In the genomic region with DNA sequence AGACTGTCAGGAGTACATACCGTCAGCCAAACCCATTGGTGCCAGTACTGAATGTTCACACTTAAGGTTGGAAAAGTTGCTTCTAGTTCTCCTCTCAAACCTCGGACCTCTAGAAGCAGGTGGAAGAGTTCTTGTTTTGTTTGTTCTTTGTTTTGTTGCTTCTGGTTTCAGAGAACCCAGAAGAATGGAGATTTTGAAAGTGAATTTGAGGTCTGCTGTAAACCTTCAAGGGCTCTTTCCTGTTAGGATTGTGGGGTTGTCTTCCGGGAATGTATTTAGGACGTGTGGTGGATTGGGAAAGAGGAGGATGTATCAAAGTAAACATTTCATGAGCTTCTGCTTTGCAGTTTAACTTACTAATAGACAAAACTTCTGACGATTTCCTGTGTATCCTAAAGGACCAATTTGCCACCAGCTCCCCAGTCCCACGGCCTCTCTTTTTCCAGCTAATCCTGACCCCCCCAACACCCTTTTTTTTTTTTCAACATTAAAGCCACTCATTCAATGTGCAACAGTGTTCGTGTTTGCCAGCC, we compare ENCODE assay signal across 1 cellular context.
TF ChIP-seq lines count a peak whose summit lies in the region.

No MANE protein-coding gene starts in this region.

TF ChIP-seq in H1, 55 proteins besides CTCF, POLR2A, EP300 and RAD21:
- TF ChIP-seq TAF1 (IDR thresholded peaks at IDR 0.05; ENCODE audit: low read depth, low read length) (no peak), RFX5 (IDR thresholded peaks at IDR 0.05; ENCODE audit: borderline replicate concordance, low read depth, low read length) (no peak), FOSL1 (IDR thresholded peaks at IDR 0.05; ENCODE audit: insufficient read depth, low read depth, low read length) (no peak), GTF2F1 (IDR thresholded peaks at IDR 0.05; ENCODE audit: borderline replicate concordance, low read depth, low read length) (no peak), GABPA (IDR thresholded peaks at IDR 0.05; ENCODE audit: borderline replicate concordance, insufficient read depth, low read length) (no peak), ASH2L (IDR thresholded peaks at IDR 0.05; ENCODE audit: low read length) (no peak), BRCA1 (IDR thresholded peaks at IDR 0.05; ENCODE audit: low read depth, low read length) (no peak), SUZ12 (IDR thresholded peaks at IDR 0.05; ENCODE audit: low read length) (no peak)
